In the genomic region with DNA sequence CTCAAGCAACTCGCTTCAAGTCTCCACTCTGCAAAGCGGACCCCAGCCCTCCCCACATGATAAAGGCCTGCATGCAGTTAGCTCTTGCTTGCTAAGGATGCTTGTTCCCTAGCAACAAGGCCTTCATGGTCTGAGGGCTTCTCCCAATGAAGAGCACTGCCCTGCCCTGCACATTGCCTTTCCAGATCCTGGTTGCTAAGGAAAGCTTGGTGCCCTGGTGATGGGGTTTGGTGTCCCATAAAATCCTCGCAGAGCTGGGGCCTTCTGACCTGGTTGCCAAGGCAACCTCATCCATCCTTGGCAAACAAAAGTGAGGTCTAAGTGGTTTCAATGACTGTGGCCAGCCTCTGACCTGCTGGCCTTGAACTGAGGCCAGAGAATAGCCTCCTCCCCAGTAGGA, we compare ENCODE assay signal across 12 cellular contexts. TPM values are rescaled to one million over a fixed set of nuclear protein-coding genes. Genes with fewer than 3 reads are reported as not detected.
A peak's percentile ranks its signal among the peaks of the same experiment; 100 is the strongest.
DNase-seq lines count a peak whose midpoint lies in the region; ATAC-seq, FAIRE-seq and TF ChIP-seq lines count a peak whose summit lies in the region.
"Had no signal": no experiment of that assay in that cellular context is flagged by ENCODE, and none has a peak within 500 bp of the region (broad histone marks: within the 10 kb centered on the region; RNA-seq: fewer than 3 reads in every experiment).

No MANE protein-coding gene starts in this region.

- H3K4me1 ChIP-seq in ES-I3 (ENCODE audit: insufficient read depth, low read length) (peaks cover 6% of the 10 kb centered on the region), Peyer's patch (peaks cover 6 to 81% (median 18%) of the 10 kb centered on the region in 4 donors), iPS-15b (ENCODE audit: control insufficient read depth, insufficient read depth, low read length) (peaks cover 6% of the 10 kb centered on the region), spleen (peaks cover 43 to 96% (median 60%) of the 10 kb centered on the region in 6 donors)

- no peaks in the 10 kb centered on the region for H3K27me3 ChIP-seq in Peyer's patch
- H3K27me3 ChIP-seq in iPS-15b (ENCODE audit: control insufficient read depth, insufficient read depth, low read length): no peaks in the 10 kb centered on the region
- H3K27me3 ChIP-seq in spleen (replicated peaks in 1 of 7): no peaks in the 10 kb centered on the region

- no peak for ATAC-seq in GM21619 (IDR thresholded peaks at IDR 0.05; ENCODE audit: unreplicated experiment)
- ATAC-seq: natural killer cell treated with Interleukin-12 subunit alpha and Interleukin-12 subunit beta and Interleukin-15 and Interleukin-18, amount 100 ng/mL, for 72 hours had no signal

- no peak for TF ChIP-seq POLR2A in Peyer's patch (IDR thresholded peaks at IDR 0.05)
- TF ChIP-seq POLR2A in spleen (IDR thresholded peaks at IDR 0.05): no peak
- no peak for TF ChIP-seq POLR2A in GM12892 (IDR thresholded peaks at IDR 0.05; ENCODE audit: low read depth, low read length)

- no peak for FAIRE-seq in GM12892 (lab: Jason Lieb, UNC)
- FAIRE-seq: GM19239 had no signal

- intact Hi-C loops in spleen (cut with DNase I; ENCODE audit: low total_unique reads): no loop called here

- H3K9ac ChIP-seq in ES-I3 (ENCODE audit: low read depth, low read length) (peak overlapping the region; percentile 48; the same call in 1 of the 2 replicates), iPS-15b (ENCODE audit: low read depth, low read length) (no peak overlapping the region)

- H3K36me3 ChIP-seq in ES-I3 (ENCODE audit: insufficient read depth, low read length) (no peaks in the 10 kb centered on the region), Peyer's patch (peaks cover 0 to 30% (median 0%) of the 10 kb centered on the region in 3 donors), iPS-15b (ENCODE audit: control insufficient read depth, insufficient read depth, low read length) (peaks cover 6% of the 10 kb centered on the region), spleen (peaks cover 0 to 72% (median 40%) of the 10 kb centered on the region in 6 donors)

- H3K4me3 ChIP-seq in Peyer's patch (no peak overlapping the region), iPS-15b (ENCODE audit: low read depth, low read length) (peak overlapping the region; percentile 67), spleen (peak overlapping the region in 1 of 8 donors; percentile 38)

- peak overlapping the region; percentile 55 to 91 (median 76) for H3K27ac ChIP-seq in Peyer's patch
- H3K27ac ChIP-seq in spleen: peak overlapping the region in 7 of 8 donors; percentile 44 to 94 (median 81)

- DNase-seq in Peyer's patch: no peak
- DNase-seq in spleen: no peak
- DNase-seq in GM12892 (ENCODE audit: insufficient read length): no peak
- no peak for DNase-seq in hippocampal formation (lab: John Stamatoyannopoulos, UW)
- DNase-seq: activated T-cell treated with anti-CD3 and anti-CD28 coated beads, Interleukin-2, amount 50 U/mL, for 1 hour; cerebellar nuclear complex; NCI-H774 had no signal

- TF ChIP-seq CTCF in Peyer's patch (IDR thresholded peaks at IDR 0.05): no peak
- no peak for TF ChIP-seq CTCF in spleen (IDR thresholded peaks at IDR 0.05 in 8 of 11, conservative IDR thresholded peaks at IDR 0.05 in 3 of 11)

- H3K9me3 ChIP-seq in ES-I3 (ENCODE audit: control insufficient read depth, insufficient read depth, low read length) (no peaks in the 10 kb centered on the region), Peyer's patch (no peaks in the 10 kb centered on the region), iPS-15b (ENCODE audit: control insufficient read depth, insufficient read depth, low read length) (no peaks in the 10 kb centered on the region), spleen (no peaks in the 10 kb centered on the region)

- 25 to 81% (median 70%) methylated on average over 1 to 3 of the region's 3 CpGs for WGBS in spleen, 5 donors

RNA-seq across cellular contexts. Expression of gene DBP, which starts 5.9 kb away (rescaled TPM):
- total RNA-seq in Peyer's patch (10 to 100 TPM in 3 of 4 donors, 1 to 10 TPM in 1; 9.9 to 51.5 (median 35.8) TPM), spleen (10 to 100 TPM; 11.4 to 29.5 (median 22.5) TPM)
- polyA plus RNA-seq in spleen: 10 to 100 TPM; 21.8 to 26.8 (median 24.1) TPM
- polyA plus RNA-seq in GM12892 (2012; ENCODE audit: missing spikeins): 8.0 TPM

RNA-seq across cellular contexts. Expression of gene SPHK2, which starts 11.9 kb away (rescaled TPM):
- total RNA-seq in Peyer's patch (100 to 1,000 TPM in 2 of 4 donors, 10 to 100 TPM in 2; 34.7 to 121 (median 96.7) TPM), spleen (10 to 100 TPM; 12.4 to 26.5 (median 23.5) TPM)
- polyA plus RNA-seq in spleen: 10 to 100 TPM in 1 of 3 donors, 1 to 10 TPM in 2; 7.9 to 20.8 (median 9.7) TPM
- 7.0 TPM for polyA plus RNA-seq in GM12892 (2012; ENCODE audit: missing spikeins)

RNA-seq across cellular contexts. Expression of gene RPL18, which starts 12.3 kb away (rescaled TPM):
- total RNA-seq in Peyer's patch: 1,000 to 10,000 TPM; 1,077 to 1,595 (median 1,505) TPM
- 1,000 to 10,000 TPM; 1,136 to 2,739 (median 1,465) TPM for total RNA-seq in spleen
- 1,000 to 10,000 TPM; 3,728 to 5,575 (median 5,277) TPM for polyA plus RNA-seq in spleen
- polyA plus RNA-seq in GM12892 (2012; ENCODE audit: missing spikeins): 2,410 TPM

RNA-seq across cellular contexts. Expression of gene CA11, which starts 14.7 kb away (rescaled TPM):
- total RNA-seq in Peyer's patch: 1 to 10 TPM in 3 of 4 donors, under 1 TPM in 1; 0.70 to 8.3 (median 2.1) TPM
- 10 to 100 TPM in 2 of 7 donors, 1 to 10 TPM in 5; 1.9 to 10.7 (median 4.4) TPM for total RNA-seq in spleen
- 10 to 100 TPM in 2 of 3 donors, 1 to 10 TPM in 1; 9.7 to 14.5 (median 10.5) TPM for polyA plus RNA-seq in spleen
- polyA plus RNA-seq in GM12892 (2012; ENCODE audit: missing spikeins): 3.7 TPM

RNA-seq across cellular contexts. Expression of gene FAM83E, which starts 16.4 kb away (rescaled TPM):
- total RNA-seq in Peyer's patch (100 to 1,000 TPM in 3 of 4 donors, 10 to 100 TPM in 1; 58.6 to 203 (median 130) TPM), spleen (1 to 10 TPM in 1 of 7 donors, under 1 TPM in 1, not detected in 5; 0.46 to 2.0 TPM)
- polyA plus RNA-seq in spleen: under 1 TPM; 0.04 to 0.67 (median 0.20) TPM
- 0.93 TPM for polyA plus RNA-seq in GM12892 (2012; ENCODE audit: missing spikeins)
